Comparison of ENCODE assay signal across 28 cellular contexts in genomic region chr12:33676866-33677265, GRCh38.
"Had no signal": no experiment of that assay in that cellular context is flagged by ENCODE, and none has a peak within 500 bp of the region (broad histone marks: within the 10 kb centered on the region; RNA-seq: fewer than 3 reads in every experiment).

No MANE protein-coding gene starts in this region.

- ATAC-seq: activated CD4-positive, alpha-beta T cell treated with anti-CD3 and anti-CD28 coated beads for 36 hours; activated CD8-positive, alpha-beta T cell treated with anti-CD3 and anti-CD28 coated beads, Interleukin-2, amount 10 ng/mL, durations not matched to agents 7 days and 5 days; body of pancreas; Panc1 had no signal

- H3K27me3 ChIP-seq: adrenal gland, body of pancreas, breast epithelium, SJSA1 had no signal

- H3K27ac ChIP-seq: adrenal gland, body of pancreas, breast epithelium, SJSA1 had no signal

- H3K27me3 Mint-ChIP-seq: activated CD4-positive, alpha-beta T cell treated with anti-CD3 and anti-CD28 coated beads for 36 hours; activated CD4-positive, alpha-beta T cell treated with anti-CD3 and anti-CD28 coated beads, Interleukin-2, amount 10 ng/mL, durations not matched to agents 7 days and 5 days; activated naive CD4-positive, alpha-beta T cell treated with anti-CD3 and anti-CD28 coated beads, Interleukin-2, amount 50 U/mL, for 24 hours; activated naive CD8-positive, alpha-beta T cell treated with anti-CD3 and anti-CD28 coated beads, Interleukin-2, amount 10 ng/mL, durations not matched to agents 7 days and 5 days; activated T-cell treated with anti-CD3 and anti-CD28 coated beads, Interleukin-2, amount 50 U/mL, for 24 hours had no signal

- H3K27ac Mint-ChIP-seq: activated CD4-positive, alpha-beta T cell treated with anti-CD3 and anti-CD28 coated beads for 36 hours; activated CD4-positive, alpha-beta T cell treated with anti-CD3 and anti-CD28 coated beads, Interleukin-2, amount 10 ng/mL, durations not matched to agents 7 days and 5 days; activated CD8-positive, alpha-beta T cell treated with anti-CD3 and anti-CD28 coated beads, Interleukin-2, amount 10 ng/mL, durations not matched to agents 7 days and 5 days; activated naive CD4-positive, alpha-beta T cell treated with anti-CD3 and anti-CD28 coated beads, Interleukin-2, amount 50 U/mL, for 24 hours; activated naive CD8-positive, alpha-beta T cell treated with anti-CD3 and anti-CD28 coated beads, Interleukin-2, amount 10 ng/mL, durations not matched to agents 7 days and 5 days; activated T-cell treated with anti-CD3 and anti-CD28 coated beads, Interleukin-2, amount 50 U/mL, for 24 hours; activated T-helper 2 cell treated with anti-CD3 and anti-CD28 coated beads, Interferon-gamma antibody, Interleukin-2, Interleukin-4, amounts not matched to agents 10 μg/mL and 5 μg/mL and 100 μg/mL, durations not matched to agents 14 hours and 24 hours and 36 hours; T-helper 1 cell treated with Interleukin-12 subunit alpha and Interleukin-12 subunit beta and Interleukin-4 antibody, amounts not matched to agents 30 μg/mL and 1 μg/mL, for 36 hours; T-helper 2 cell treated with Interferon-gamma antibody and Interleukin-4, amounts not matched to agents 5 μg/mL and 100 μg/mL, for 36 hours had no signal

- H3K9me3 ChIP-seq: adrenal gland, body of pancreas, breast epithelium, SJSA1, SK-N-SH had no signal

- H3K9me3 Mint-ChIP-seq: activated CD4-positive, alpha-beta T cell treated with anti-CD3 and anti-CD28 coated beads, Interleukin-2, amount 10 ng/mL, durations not matched to agents 7 days and 5 days; activated naive CD4-positive, alpha-beta T cell treated with anti-CD3 and anti-CD28 coated beads, Interleukin-2, amount 50 U/mL, for 24 hours; activated naive CD8-positive, alpha-beta T cell treated with anti-CD3 and anti-CD28 coated beads, Interleukin-2, amount 10 ng/mL, durations not matched to agents 7 days and 5 days; T-helper 1 cell treated with Interleukin-12 subunit alpha and Interleukin-12 subunit beta and Interleukin-4 antibody, amounts not matched to agents 30 μg/mL and 1 μg/mL, for 36 hours; T-helper 2 cell treated with Interferon-gamma antibody and Interleukin-4, amounts not matched to agents 5 μg/mL and 100 μg/mL, for 36 hours had no signal

- H3K36me3 Mint-ChIP-seq: activated naive CD4-positive, alpha-beta T cell treated with anti-CD3 and anti-CD28 coated beads, Interleukin-2, amount 50 U/mL, for 24 hours; activated naive CD8-positive, alpha-beta T cell treated with anti-CD3 and anti-CD28 coated beads, Interleukin-2, amount 10 ng/mL, durations not matched to agents 7 days and 5 days had no signal

- H3K4me3 Mint-ChIP-seq: activated CD4-positive, alpha-beta T cell treated with anti-CD3 and anti-CD28 coated beads for 36 hours; activated CD4-positive, alpha-beta T cell treated with anti-CD3 and anti-CD28 coated beads, Interleukin-2, amount 10 ng/mL, durations not matched to agents 7 days and 5 days; activated CD8-positive, alpha-beta T cell treated with anti-CD3 and anti-CD28 coated beads, Interleukin-2, amount 10 ng/mL, durations not matched to agents 7 days and 5 days; activated naive CD4-positive, alpha-beta T cell treated with anti-CD3 and anti-CD28 coated beads, Interleukin-2, amount 50 U/mL, for 24 hours; activated naive CD8-positive, alpha-beta T cell treated with anti-CD3 and anti-CD28 coated beads, Interleukin-2, amount 10 ng/mL, durations not matched to agents 7 days and 5 days; activated T-cell treated with anti-CD3 and anti-CD28 coated beads, Interleukin-2, amount 50 U/mL, for 24 hours; T-helper 1 cell treated with Interleukin-12 subunit alpha and Interleukin-12 subunit beta and Interleukin-4 antibody, amounts not matched to agents 30 μg/mL and 1 μg/mL, for 36 hours; T-helper 2 cell treated with Interferon-gamma antibody and Interleukin-4, amounts not matched to agents 5 μg/mL and 100 μg/mL, for 36 hours had no signal

- H3K4me1 Mint-ChIP-seq: activated CD4-positive, alpha-beta T cell treated with anti-CD3 and anti-CD28 coated beads for 36 hours; activated CD4-positive, alpha-beta T cell treated with anti-CD3 and anti-CD28 coated beads, Interleukin-2, amount 10 ng/mL, durations not matched to agents 7 days and 5 days; activated naive CD4-positive, alpha-beta T cell treated with anti-CD3 and anti-CD28 coated beads, Interleukin-2, amount 50 U/mL, for 24 hours; activated naive CD8-positive, alpha-beta T cell treated with anti-CD3 and anti-CD28 coated beads, Interleukin-2, amount 10 ng/mL, durations not matched to agents 7 days and 5 days had no signal

- DNase-seq: activated CD4-positive, alpha-beta T cell treated with anti-CD3 and anti-CD28 coated beads for 36 hours; activated CD4-positive, alpha-beta T cell treated with anti-CD3 and anti-CD28 coated beads, Interleukin-2, amount 10 ng/mL, durations not matched to agents 7 days and 5 days; activated CD4-positive, alpha-beta T cell treated with anti-CD3 and anti-CD28 coated beads, Interleukin-2, amount 50 U/mL, for 48 hours; activated CD8-positive, alpha-beta T cell treated with anti-CD3 and anti-CD28 coated beads, Interleukin-2, amount 10 ng/mL, durations not matched to agents 7 days and 5 days; activated gamma-delta T cell; activated naive CD4-positive, alpha-beta T cell treated with Interleukin-2 at 50 U/mL for 16 hours; activated naive CD8-positive, alpha-beta T cell treated with anti-CD3 and anti-CD28 coated beads, Interleukin-2, amount 10 ng/mL, durations not matched to agents 7 days and 5 days; activated T-cell treated with anti-CD3 and anti-CD28 coated beads, Interleukin-2, amount 50 U/mL, for 24 hours; adrenal gland; body of pancreas; Kasumi-1; MM.1S; MV-4-11; NCI-H1092; NCI-H1436 treated with DMSO at 0.1 percent for 48 hours; NCI-H1694 treated with DMSO at 0.1 percent for 48 hours; NCI-H2029; NCI-H345; NCI-H524 treated with DMSO at 0.1 percent for 48 hours; SHP77; SK-N-SH had no signal
